In genomic region chr21:15221799-15222386, GRCh38 we compare ENCODE assay signal across 8 cellular contexts.
A peak's percentile ranks its signal among the peaks of the same experiment; 100 is the strongest.
DNase-seq lines count a peak whose midpoint lies in the region; ATAC-seq, FAIRE-seq and TF ChIP-seq lines count a peak whose summit lies in the region.

No MANE protein-coding gene starts in this region.

- no peaks in the 10 kb centered on the region for H3K9me3 ChIP-seq in CD4-positive, alpha-beta memory T cell (ENCODE audit: control insufficient read depth in 1 of 2, low read length in 2 of 2)

- no peaks in the 10 kb centered on the region for H3K27me3 Mint-ChIP-seq in nephron (ENCODE audit: low read depth)
- H3K27me3 Mint-ChIP-seq in CD4-positive, alpha-beta memory T cell: peaks cover 0 to 1% of the 10 kb centered on the region in 2 donors

- TF ChIP-seq POLR2A in GM12891 (IDR thresholded peaks at IDR 0.05; ENCODE audit: low read depth, low read length): no peak

- no peaks in the 10 kb centered on the region for H3K9me3 Mint-ChIP-seq in nephron
- no peaks in the 10 kb centered on the region for H3K9me3 Mint-ChIP-seq in CD4-positive, alpha-beta memory T cell

- no peak overlapping the region for H3K27ac ChIP-seq in CD4-positive, alpha-beta memory T cell (ENCODE audit: low read depth, low read length)

- no peak for DNase-seq in GM12891 (ENCODE audit: insufficient read length, low spot score)
- peak; percentile 40 for DNase-seq in NCI-H2029 (lab: John Stamatoyannopoulos, UW)
- DNase-seq in ecto neural progenitor cell (ENCODE audit: low spot score): peak; percentile 68
- DNase-seq in hippocampal formation (lab: John Stamatoyannopoulos, UW): no peak
- no peak for DNase-seq in NK-92 treated with Interleukin-12 subunit alpha and Interleukin-12 subunit beta, amount 100 ng/mL, for 24 hours (lab: John Stamatoyannopoulos, UW)
- DNase-seq in CD4-positive, alpha-beta memory T cell: no peak

- H3K27me3 ChIP-seq in CD4-positive, alpha-beta memory T cell (ENCODE audit: insufficient read depth, low read length): no peaks in the 10 kb centered on the region

- peaks cover 40% of the 10 kb centered on the region for H3K4me1 Mint-ChIP-seq in nephron
- H3K4me1 Mint-ChIP-seq in CD4-positive, alpha-beta memory T cell: no peaks in the 10 kb centered on the region

- ATAC-seq in GM19324 (IDR thresholded peaks at IDR 0.05; ENCODE audit: low FRiP score, unreplicated experiment): no peak

- H3K36me3 Mint-ChIP-seq in nephron (ENCODE audit: low read depth): no peaks in the 10 kb centered on the region
- no peaks in the 10 kb centered on the region for H3K36me3 Mint-ChIP-seq in CD4-positive, alpha-beta memory T cell

- intact Hi-C loops in CD4-positive, alpha-beta memory T cell (cut with micrococcal nuclease): no loop called here

- H3K4me1 ChIP-seq in CD4-positive, alpha-beta memory T cell (ENCODE audit: insufficient read depth, low read length): no peaks in the 10 kb centered on the region

- no peak for FAIRE-seq in GM12891 (lab: Jason Lieb, UNC)

- no peak overlapping the region for H3K4me3 Mint-ChIP-seq in nephron
- H3K4me3 Mint-ChIP-seq in CD4-positive, alpha-beta memory T cell: no peak overlapping the region

- CTCF ChIA-PET in CD4-positive, alpha-beta memory T cell (lab: Charles Lee; ENCODE audit: partially characterized antibody): no interaction called here

- no peak overlapping the region for H3K4me3 ChIP-seq in CD4-positive, alpha-beta memory T cell (ENCODE audit: low read length in 2 of 2)

- TF ChIP-seq CTCF in nephron (IDR thresholded peaks at IDR 0.05; ENCODE audit: unreplicated experiment in 3 of 3): no peak

- POLR2A ChIA-PET in CD4-positive, alpha-beta memory T cell (lab: Charles Lee; ENCODE audit: partially characterized antibody): interaction anchor here (0.7 kb wide), 1 partner anchor 258 kb away, joined by 3 read pairs; no protein-coding TSS in a partner anchor

- no peaks in the 10 kb centered on the region for H3K36me3 ChIP-seq in CD4-positive, alpha-beta memory T cell (ENCODE audit: insufficient read depth, low read length)

- H3K27ac Mint-ChIP-seq in nephron: peak overlapping the region; percentile 40 to 87 (median 76)
- no peak overlapping the region for H3K27ac Mint-ChIP-seq in CD4-positive, alpha-beta memory T cell

TF ChIP-seq in GM12891, 5 proteins besides CTCF, POLR2A, EP300 and RAD21:
- TF ChIP-seq POU2F2 (IDR thresholded peaks at IDR 0.05; ENCODE audit: low read depth, low read length) (peak; percentile 71; the same call in 1 of the 2 replicates), POLR2AphosphoS5 (IDR thresholded peaks at IDR 0.05; ENCODE audit: low read depth, low read length) (no peak), SPI1 (IDR thresholded peaks at IDR 0.05; ENCODE audit: low read depth, low read length) (peak; percentile 54), PAX5 (IDR thresholded peaks at IDR 0.05; ENCODE audit: insufficient read depth, low read length, severe bottlenecking) (no peak), TAF1 (IDR thresholded peaks at IDR 0.05; ENCODE audit: low read depth, low read length) (no peak)

Comparison
In these comparisons a context has a peak if more than half of its experiments do, and no peak if none do; other contexts are left out.
1. DNase-seq: peak in NCI-H2029 (single experiment) and ecto neural progenitor cell (single experiment); none in GM12891 (single experiment), hippocampal formation (0 of 2), NK-92 treated with Interleukin-12 subunit alpha and Interleukin-12 subunit beta, amount 100 ng/mL, for 24 hours (single experiment) and CD4-positive, alpha-beta memory T cell (0 of 5).
2. H3K27ac Mint-ChIP-seq: peak in nephron (3 of 3); none in CD4-positive, alpha-beta memory T cell (0 of 7).